Comparison of ENCODE assay signal across 34 cellular contexts in the genomic region with DNA sequence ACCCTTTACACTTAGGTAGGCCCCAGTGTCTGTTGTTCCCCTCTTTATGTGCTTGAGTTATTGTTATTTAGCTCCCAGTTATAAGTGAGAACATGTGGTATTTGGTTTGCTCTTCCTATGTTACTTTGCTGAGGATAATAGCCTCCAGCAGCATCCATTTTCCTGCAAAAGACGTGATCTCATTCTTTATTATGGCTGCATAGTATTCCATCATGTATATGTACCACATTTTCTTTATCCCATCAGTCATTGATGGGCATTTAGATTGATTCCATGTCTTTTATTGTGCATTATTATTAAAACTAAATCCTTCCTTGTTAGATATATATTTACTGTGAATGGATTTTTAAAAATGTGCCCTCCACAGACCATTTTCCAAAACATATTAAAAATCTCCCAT.
"Had no signal": no experiment of that assay in that cellular context is flagged by ENCODE, and none has a peak within 500 bp of the region (broad histone marks: within the 10 kb centered on the region; RNA-seq: fewer than 3 reads in every experiment).

No MANE protein-coding gene starts in this region.

- H3K27me3 ChIP-seq: MG63 had no signal

- H3K4me3 ChIP-seq: MG63 had no signal

- H3K9me3 ChIP-seq: MG63 had no signal

- H3K9ac ChIP-seq: KMS-11 had no signal

- DNase-seq: Karpas-422, Kasumi-1, MG63, MM.1S, MV-4-11, NCI-H1048, NCI-H1092, NCI-H1092 treated with DMSO at 0.1 percent for 48 hours, NCI-H1105, NCI-H1105 treated with DMSO at 0.1 percent for 48 hours, NCI-H1417, NCI-H1417 treated with DMSO at 0.1 percent for 48 hours, NCI-H1436, NCI-H1436 treated with DMSO at 0.1 percent for 48 hours, NCI-H146, NCI-H1694, NCI-H1694 treated with DMSO at 0.1 percent for 48 hours, NCI-H187, NCI-H187 treated with DMSO at 0.1 percent for 48 hours, NCI-H1930, NCI-H2029, NCI-H2029 treated with DMSO at 0.1 percent for 48 hours, NCI-H2081, NCI-H2081 treated with DMSO at 0.1 percent for 48 hours, NCI-H2107, NCI-H2171, NCI-H2171 treated with DMSO at 0.1 percent for 48 hours, NCI-H2227 treated with DMSO at 0.1 percent for 48 hours, NCI-H226, NCI-H345, NCI-H446, NCI-H446 treated with DMSO at 0.1 percent for 48 hours, NCI-H510A had no signal

- H3K36me3 ChIP-seq: MG63 had no signal

- H3K27ac ChIP-seq: KMS-11 had no signal

- H3K4me2 ChIP-seq: KMS-11 had no signal
